Comparison of ENCODE assay signal across 8 cellular contexts in the genomic region with DNA sequence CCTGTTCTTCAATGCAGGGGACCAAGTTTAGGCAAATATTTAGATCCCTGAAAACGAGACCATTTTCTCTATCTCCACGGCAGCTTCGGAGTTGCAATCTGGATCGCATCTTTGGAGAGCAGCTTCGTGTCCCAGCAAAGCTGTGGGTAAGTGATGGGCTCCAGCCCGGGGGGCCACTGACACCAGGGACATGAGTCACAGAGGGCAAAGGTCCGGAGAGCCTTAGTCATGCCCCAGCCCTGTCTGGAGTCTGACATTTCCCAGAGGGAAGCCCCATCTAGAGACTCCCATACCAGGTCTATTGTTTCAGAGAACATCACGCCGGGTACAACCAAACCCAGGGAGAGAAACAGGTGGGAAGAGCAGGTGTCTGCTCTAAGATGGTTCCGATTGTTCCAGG.
DNase-seq lines count a peak whose midpoint lies in the region; ATAC-seq and TF ChIP-seq lines count a peak whose summit lies in the region.

No MANE protein-coding gene starts in this region.

- H3K9ac ChIP-seq in GM23248: peak overlapping the region; percentile 73

- H4K20me1 ChIP-seq in GM23248 (ENCODE audit: insufficient read depth): no peaks in the 10 kb centered on the region

- TF ChIP-seq EP300 in sigmoid colon (IDR thresholded peaks at IDR 0.05): no peak

- H3K4me3 ChIP-seq in GM23248 (peak overlapping the region; percentile 28), sigmoid colon (no peak overlapping the region)

- no peaks in the 10 kb centered on the region for H3K79me2 ChIP-seq in GM23248 (ENCODE audit: insufficient read depth)

- H2AFZ ChIP-seq in GM23248: no peak overlapping the region

- peak; percentile 88 for DNase-seq in GM23248
- DNase-seq in SW480 (ENCODE audit: low spot score): peak; percentile 98
- DNase-seq in fibroblast of the conjunctiva (ENCODE audit: low read depth): peak; percentile 47
- peak; percentile 83 for DNase-seq in sigmoid colon
- no peak for DNase-seq in SKM-1 treated with dmso at 0.1 percent for 144 hours (lab: John Stamatoyannopoulos, UW; ENCODE audit: unreplicated experiment)
- DNase-seq in NCI-H128 (lab: John Stamatoyannopoulos, UW; ENCODE audit: unreplicated experiment): no peak
- DNase-seq in OCI-M2 (lab: John Stamatoyannopoulos, UW; ENCODE audit: unreplicated experiment): no peak

- intact Hi-C loops in sigmoid colon (cut with DNase I): loop anchor here (2.0 kb wide), 1 partner anchor 116 kb away; no protein-coding TSS in a partner anchor

- H3K36me3 ChIP-seq in GM23248 (ENCODE audit: low read depth) (no peaks in the 10 kb centered on the region), sigmoid colon (no peaks in the 10 kb centered on the region)

- ATAC-seq in HG03571 (IDR thresholded peaks at IDR 0.05; ENCODE audit: unreplicated experiment): no peak

- H3F3A ChIP-seq in GM23248 (ENCODE audit: insufficient read depth): peaks cover 15% of the 10 kb centered on the region

- 6% methylated on average over 10 of the region's 10 CpGs for WGBS in GM23248 (ENCODE audit: low coverage in 1 of 2, low lambda C conversion rate in 2 of 2, missing lambda C conversion rate in 2 of 2), 2 experiments
- 73 to 77% methylated on average over 10 of the region's 10 CpGs for WGBS in sigmoid colon, 2 donors

- no peak for TF ChIP-seq POLR2A in sigmoid colon (IDR thresholded peaks at IDR 0.05)

- H3K9me2 ChIP-seq in GM23248 (ENCODE audit: insufficient read depth): no peaks in the 10 kb centered on the region

- H3K9me3 ChIP-seq in GM23248 (ENCODE audit: low read depth): no peaks in the 10 kb centered on the region
- no peaks in the 10 kb centered on the region for H3K9me3 ChIP-seq in sigmoid colon

- H3K27me3 ChIP-seq in GM23248 (replicated peaks; ENCODE audit: insufficient read depth): no peaks in the 10 kb centered on the region
- H3K27me3 ChIP-seq in sigmoid colon: no peaks in the 10 kb centered on the region

- H3K4me2 ChIP-seq in GM23248 (ENCODE audit: unreplicated experiment): peak overlapping the region; percentile 51

- in situ Hi-C loops in GM23248 (cut with MboI): no loop called here

- H3K27ac ChIP-seq in GM23248 (peak overlapping the region; percentile 66), sigmoid colon (peak overlapping the region; percentile 47 to 65 (median 63))

- TF ChIP-seq CTCF in sigmoid colon (IDR thresholded peaks at IDR 0.05): no peak

- H3K4me1 ChIP-seq in GM23248 (ENCODE audit: insufficient read depth): peaks cover 21% of the 10 kb centered on the region
- peaks cover 0 to 65% (median 54%) of the 10 kb centered on the region in 4 donors for H3K4me1 ChIP-seq in sigmoid colon

Comparison
In these comparisons a context has a peak if more than half of its experiments do, and no peak if none do; other contexts are left out.
1. DNase-seq: peak in GM23248 (single experiment), SW480 (single experiment), fibroblast of the conjunctiva (single experiment) and sigmoid colon (single experiment); none in SKM-1 treated with dmso at 0.1 percent for 144 hours (single experiment), NCI-H128 (single experiment) and OCI-M2 (single experiment).